Comparison of ENCODE assay signal across 29 cellular contexts in genomic region chrY:14485935-14486334, GRCh38. TPM values are rescaled to one million over a fixed set of nuclear protein-coding genes. Genes with fewer than 3 reads are reported as not detected.
"Had no signal": no experiment of that assay in that cellular context is flagged by ENCODE, and none has a peak within 500 bp of the region (broad histone marks: within the 10 kb centered on the region; RNA-seq: fewer than 3 reads in every experiment).

No MANE protein-coding gene starts in this region.

- FAIRE-seq: frontal cortex had no signal

- ATAC-seq: activated CD4-positive, CD25-positive, alpha-beta regulatory T cell treated with anti-CD3 and anti-CD28 coated beads, Interleukin-2, amount 50 U/mL, for 24 hours; activated CD8-positive, alpha-beta memory T cell treated with anti-CD3 and anti-CD28 coated beads, Interleukin-2, amount 10 ng/mL, durations not matched to agents 7 days and 5 days; activated CD8-positive, alpha-beta T cell treated with anti-CD3 and anti-CD28 coated beads, Interleukin-2, amount 10 ng/mL, durations not matched to agents 7 days and 5 days; heart left ventricle; T-helper 17 cell had no signal

- DNase-seq: activated B cell treated with CpG ODN at 0.5 μM for 24 hours; activated CD4-positive, alpha-beta memory T cell treated with anti-CD3 and anti-CD28 coated beads for 36 hours; activated CD4-positive, alpha-beta T cell treated with anti-CD3 and anti-CD28 coated beads, Interleukin-2, amount 10 ng/mL, durations not matched to agents 24 days and 14 days; activated CD8-positive, alpha-beta memory T cell treated with anti-CD3 and anti-CD28 coated beads, Interleukin-2, amount 10 ng/mL, durations not matched to agents 7 days and 5 days; activated CD8-positive, alpha-beta memory T cell treated with anti-CD3 and anti-CD28 coated beads, Interleukin-2, amount 50 U/mL, for 4 hours; activated CD8-positive, alpha-beta T cell treated with anti-CD3 and anti-CD28 coated beads, Interleukin-2, amount 10 ng/mL, durations not matched to agents 7 days and 5 days; activated gamma-delta T cell; activated naive CD4-positive, alpha-beta T cell; activated naive CD4-positive, alpha-beta T cell treated with anti-CD3 and anti-CD28 coated beads, Interleukin-2, amount 10 ng/mL, durations not matched to agents 7 days and 5 days; activated naive CD8-positive, alpha-beta T cell treated with anti-CD3 and anti-CD28 coated beads, Interleukin-2, amount 10 ng/mL, durations not matched to agents 7 days and 5 days; activated T-cell treated with anti-CD3 and anti-CD28 coated beads, Interleukin-2, amount 50 U/mL, for 1 hour; activated T-cell treated with anti-CD3 and anti-CD28 coated beads, Interleukin-2, amount 50 U/mL, for 48 hours; dorsolateral prefrontal cortex; effector memory CD4-positive, alpha-beta T cell; endodermal cell; esophagus squamous epithelium; glutamatergic neuron; heart left ventricle; T-helper 1 cell; T-helper 17 cell; T1000; WERI-Rb-1 had no signal

- H3K27me3 ChIP-seq: ascending aorta, breast epithelium, dorsolateral prefrontal cortex, esophagus squamous epithelium, heart left ventricle had no signal

- H3K4me3 ChIP-seq: ascending aorta, breast epithelium, coronary artery, dorsolateral prefrontal cortex, esophagus squamous epithelium, heart left ventricle had no signal

- H3K4me1 ChIP-seq: ascending aorta, breast epithelium, esophagus squamous epithelium, heart left ventricle had no signal

- H3K27ac ChIP-seq: ascending aorta, breast epithelium, coronary artery, dorsolateral prefrontal cortex, esophagus squamous epithelium, heart left ventricle, WERI-Rb-1 had no signal

- H3K36me3 ChIP-seq: ascending aorta, breast epithelium, esophagus squamous epithelium, heart left ventricle, WERI-Rb-1 had no signal

- H3K9me3 ChIP-seq: ascending aorta, breast epithelium, esophagus squamous epithelium, heart left ventricle had no signal

RNA-seq across cellular contexts. Expression of gene NLGN4Y, which starts 38.4 kb away (rescaled TPM):
- total RNA-seq: ascending aorta, cardiac septum, fibroblast of lung had no signal
